In genomic region chr15:40871749-40872617, GRCh38 we compare ENCODE assay signal across 1 cellular context.
TF ChIP-seq lines count a peak whose summit lies in the region.

No MANE protein-coding gene starts in this region.

TF ChIP-seq in GM12878, 131 proteins besides CTCF, POLR2A, EP300 and RAD21 (continued from another document and continues in another):
- TF ChIP-seq MYB (IDR thresholded peaks at IDR 0.05; ENCODE audit: borderline replicate concordance, low read depth, low read length): peak; percentile 53; the same call in 1 of the 2 replicates
- 0 out of 2 replicates have a peak, but pooled peaks have one; percentile 39 for TF ChIP-seq RFX5 (IDR thresholded peaks at IDR 0.05; ENCODE audit: low read depth, low read length)
- TF ChIP-seq GATAD2B (conservative IDR thresholded peaks at IDR 0.05; ENCODE audit: low read depth): peak; percentile 100
- no peak for TF ChIP-seq CBFB (IDR thresholded peaks at IDR 0.05; ENCODE audit: low read depth)
- peak; percentile 95 for TF ChIP-seq NBN (IDR thresholded peaks at IDR 0.05)
- peak; percentile 68; the same call in 1 of the 2 replicates for TF ChIP-seq ZBTB4 (CRISPR knock-in tag; IDR thresholded peaks at IDR 0.05)
- peak in 1 of 2 experiments; percentile 84; a peak in 2 of 3 replicates for TF ChIP-seq EGR1 (IDR thresholded peaks at IDR 0.05; ENCODE audit: borderline replicate concordance in 1 of 2, low read depth in 2 of 2, low read length in 2 of 2)
- no peak for TF ChIP-seq KLF5 (IDR thresholded peaks at IDR 0.05; ENCODE audit: partially characterized antibody)
- TF ChIP-seq SMC3 (IDR thresholded peaks at IDR 0.05; ENCODE audit: borderline replicate concordance, low read length): peak; percentile 23; the same call in 1 of the 2 replicates
- TF ChIP-seq ZBED1 (IDR thresholded peaks at IDR 0.05; ENCODE audit: borderline replicate concordance): peak; percentile 48; the same call in 1 of the 2 replicates
- TF ChIP-seq MLLT1 (IDR thresholded peaks at IDR 0.05): peak; percentile 73; the same call in 1 of the 2 replicates
- peak; percentile 53; the same call in 1 of the 2 replicates for TF ChIP-seq POLR2AphosphoS2 (IDR thresholded peaks at IDR 0.05; ENCODE audit: low read depth, low read length)
- TF ChIP-seq PML (IDR thresholded peaks at IDR 0.05; ENCODE audit: low read length): peak; percentile 77
- TF ChIP-seq ELK1 (IDR thresholded peaks at IDR 0.05; ENCODE audit: low read depth, low read length): 0 out of 2 replicates have a peak, but pooled peaks have one; percentile 25
- TF ChIP-seq POLR2AphosphoS5 (IDR thresholded peaks at IDR 0.05; ENCODE audit: low read length): peak; percentile 89
- peak in 1 of 2 experiments; percentile 12; a peak in 1 of 4 replicates for TF ChIP-seq SRF (IDR thresholded peaks at IDR 0.05; ENCODE audit: low read depth in 2 of 2, low read length in 2 of 2)
- TF ChIP-seq MEF2B (IDR thresholded peaks at IDR 0.05; ENCODE audit: partially characterized antibody, poor library complexity, severe bottlenecking): peak; percentile 100
- no peak for TF ChIP-seq MYC (IDR thresholded peaks at IDR 0.05; ENCODE audit: insufficient read depth, insufficient read length, insufficient replicate concordance, low read length, severe bottlenecking)
- peak; percentile 95 for TF ChIP-seq YBX1 (IDR thresholded peaks at IDR 0.05)
- TF ChIP-seq USF2 (IDR thresholded peaks at IDR 0.05; ENCODE audit: borderline replicate concordance, low read depth, low read length): no peak
- TF ChIP-seq MTA3 (IDR thresholded peaks at IDR 0.05; ENCODE audit: borderline replicate concordance, low read length): peak; percentile 79; the same call in 1 of the 2 replicates
- peak; percentile 87 for TF ChIP-seq NR2F1 (conservative IDR thresholded peaks at IDR 0.05)
- TF ChIP-seq RELB (IDR thresholded peaks at IDR 0.05; ENCODE audit: low read depth): peak; percentile 86
- no peak for TF ChIP-seq KDM1A (IDR thresholded peaks at IDR 0.05; ENCODE audit: borderline replicate concordance)
- TF ChIP-seq JUNB (IDR thresholded peaks at IDR 0.05): peak; percentile 52
- no peak for TF ChIP-seq HDAC6 (IDR thresholded peaks at IDR 0.05; ENCODE audit: unreplicated experiment)
- peak; percentile 56 for TF ChIP-seq PKNOX1 (IDR thresholded peaks at IDR 0.05)
- peak; percentile 99 for TF ChIP-seq ATF2 (IDR thresholded peaks at IDR 0.05; ENCODE audit: low read length)
- TF ChIP-seq CREM (IDR thresholded peaks at IDR 0.05; ENCODE audit: low read depth): peak; percentile 53; the same call in 1 of the 2 replicates
- no peak for TF ChIP-seq E2F4 (IDR thresholded peaks at IDR 0.05; ENCODE audit: low read depth, low read length)
- TF ChIP-seq NFIC (IDR thresholded peaks at IDR 0.05; ENCODE audit: low read depth, low read length): peak; percentile 52; the same call in 1 of the 2 replicates
- peak; percentile 85 for TF ChIP-seq JUND (IDR thresholded peaks at IDR 0.05; ENCODE audit: low read depth, low read length)
- peak; percentile 49; the same call in 1 of the 2 replicates for TF ChIP-seq MXI1 (IDR thresholded peaks at IDR 0.05; ENCODE audit: low read depth, low read length)
- TF ChIP-seq CREB1 (IDR thresholded peaks at IDR 0.05; ENCODE audit: low read depth): peak; percentile 49
- peak; percentile 24 for TF ChIP-seq E2F8 (IDR thresholded peaks at IDR 0.05; ENCODE audit: low read depth, partially characterized antibody)
- peak; percentile 84 for TF ChIP-seq ZNF687 (IDR thresholded peaks at IDR 0.05)
- peak; percentile 78; the same call in 1 of the 2 replicates for TF ChIP-seq IKZF1 (conservative IDR thresholded peaks at IDR 0.05)
- peak; percentile 49 for TF ChIP-seq RUNX3 (IDR thresholded peaks at IDR 0.05; ENCODE audit: low read length)
- TF ChIP-seq NR2C1 (IDR thresholded peaks at IDR 0.05): no peak
- TF ChIP-seq ZNF207 (IDR thresholded peaks at IDR 0.05; ENCODE audit: borderline replicate concordance): peak; percentile 10; the same call in 1 of the 2 replicates
- TF ChIP-seq SMAD1 (IDR thresholded peaks at IDR 0.05; ENCODE audit: low read depth, partially characterized antibody): peak; percentile 63
- TF ChIP-seq IRF4 (IDR thresholded peaks at IDR 0.05; ENCODE audit: low read depth, low read length): peak; percentile 72; the same call in 1 of the 2 replicates
